ENCODE assay signal across 8 cellular contexts in the genomic region with DNA sequence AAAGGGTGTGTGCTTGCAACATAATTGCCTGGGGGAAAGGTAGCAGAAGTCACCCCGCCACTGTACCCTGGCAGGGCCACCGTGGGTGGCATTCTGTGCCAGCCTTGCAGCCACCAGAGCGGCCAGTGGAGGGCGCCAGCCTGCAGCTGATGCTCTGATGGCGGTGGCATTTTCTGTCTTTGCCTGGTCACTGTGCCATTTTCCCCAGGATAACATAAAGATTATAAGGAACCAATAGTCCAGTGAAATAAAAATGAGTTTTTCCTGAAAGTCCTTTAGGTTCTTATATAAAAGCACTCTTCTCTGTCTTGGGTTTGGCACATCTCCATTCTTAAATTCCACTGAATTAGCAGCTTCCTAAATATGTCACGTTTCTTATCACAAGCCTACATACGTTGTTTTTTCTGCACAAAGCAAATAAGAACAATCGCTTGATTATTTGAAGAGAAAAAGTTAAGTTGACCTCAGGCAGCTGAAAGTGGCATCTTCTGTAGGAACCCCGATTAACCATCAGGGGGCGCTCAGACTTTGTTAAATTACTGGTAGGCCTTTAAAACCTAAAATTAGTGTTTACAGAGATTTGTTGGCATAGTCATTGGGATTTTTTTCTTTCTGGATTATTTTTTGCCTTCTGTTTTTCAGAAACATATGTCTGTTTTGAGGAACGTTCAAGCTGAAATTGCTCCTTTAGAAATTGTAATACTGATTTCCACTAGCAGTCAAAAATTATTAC.
DNase-seq lines count a peak whose midpoint lies in the region; ATAC-seq lines count a peak whose summit lies in the region.

No MANE protein-coding gene starts in this region.

- H3K27ac ChIP-seq in layer of hippocampus (ENCODE audit: low read depth, low read length): peak overlapping the region; percentile 91

- DNase-seq in DMS153 (lab: John Stamatoyannopoulos, UW) (peak; percentile 62), NCI-H446 treated with DMSO at 0.1 percent for 48 hours (lab: John Stamatoyannopoulos, UW) (peak; percentile 31), cerebellar cortex (ENCODE audit: low spot score) (peak; percentile 67)
- DNase-seq in activated CD4-positive, alpha-beta T cell treated with anti-CD3 and anti-CD28 coated beads for 1 hour: peak; percentile 40
- peak; percentile 65 for DNase-seq in stimulated activated CD4-positive, alpha-beta T cell treated with anti-CD3 and anti-CD28 coated beads, Interleukin-4, amount 100 ng/mL, for 1 hour

- H3K27me3 ChIP-seq in layer of hippocampus (ENCODE audit: control insufficient read depth, insufficient read depth, low read length): no peaks in the 10 kb centered on the region

- ATAC-seq in HG02759 (IDR thresholded peaks at IDR 0.05; ENCODE audit: unreplicated experiment) (peak; percentile 53), GM18519 (IDR thresholded peaks at IDR 0.05; ENCODE audit: low FRiP score, unreplicated experiment) (no peak)
